Comparison of ENCODE assay signal across 22 cellular contexts in the genomic region with DNA sequence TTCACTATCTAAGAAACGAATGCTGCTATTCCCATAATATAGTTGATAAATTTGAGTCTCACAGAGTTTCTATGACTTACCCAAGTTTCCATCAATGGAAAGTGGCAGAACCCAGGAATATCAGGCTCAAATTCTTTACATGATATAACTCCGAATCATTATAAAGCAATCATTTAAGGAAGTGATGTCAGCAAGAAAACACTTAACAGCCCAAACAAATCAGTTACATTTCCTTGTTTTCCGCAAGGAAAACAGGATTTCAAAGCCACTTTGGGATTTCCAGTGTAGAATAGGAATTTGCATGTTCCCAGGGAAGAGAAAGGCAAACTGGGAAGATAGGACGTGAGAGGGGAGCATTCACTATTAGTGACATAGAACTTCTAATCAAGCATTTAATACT.
DNase-seq lines count a peak whose midpoint lies in the region; ATAC-seq, FAIRE-seq and TF ChIP-seq lines count a peak whose summit lies in the region.
"Had no signal": no experiment of that assay in that cellular context is flagged by ENCODE, and none has a peak within 500 bp of the region (broad histone marks: within the 10 kb centered on the region; RNA-seq: fewer than 3 reads in every experiment).

No MANE protein-coding gene starts in this region.

- H3K4me1 ChIP-seq in mesenchymal stem cell (ENCODE audit: control insufficient read depth, insufficient read depth, low read depth, low read length) (peaks cover 5% of the 10 kb centered on the region), kidney (ENCODE audit: control insufficient read depth in 1 of 2, insufficient read depth in 1 of 2, low read depth in 1 of 2, low read length in 2 of 2) (no peaks in the 10 kb centered on the region)
- H3K4me1 ChIP-seq in CD8-positive, alpha-beta memory T cell (ENCODE audit: insufficient read depth, low read length): no peaks in the 10 kb centered on the region
- H3K4me1 ChIP-seq: BE2C, HAP-1 had no signal

- H4K8ac ChIP-seq in mesenchymal stem cell (ENCODE audit: low read length): no peak overlapping the region

- no peaks in the 10 kb centered on the region for H3K27me3 Mint-ChIP-seq in HFFc6 (ENCODE audit: insufficient read depth)
- H3K27me3 Mint-ChIP-seq in endothelial cell (ENCODE audit: unreplicated experiment): no peaks in the 10 kb centered on the region
- H3K27me3 Mint-ChIP-seq in CD8-positive, alpha-beta memory T cell: no peaks in the 10 kb centered on the region

- CTCF ChIA-PET in CD8-positive, alpha-beta memory T cell (lab: Charles Lee): no interaction called here

- H3K9me3 Mint-ChIP-seq in HFFc6 (peaks cover 3% of the 10 kb centered on the region), endothelial cell (ENCODE audit: unreplicated experiment) (no peaks in the 10 kb centered on the region)
- peaks cover 0 to 5% (median 3%) of the 10 kb centered on the region in 5 donors for H3K9me3 Mint-ChIP-seq in CD8-positive, alpha-beta memory T cell
- H3K9me3 Mint-ChIP-seq: GM23338 had no signal

- H3K79me1 ChIP-seq in mesenchymal stem cell (replicated peaks; ENCODE audit: low read length, poor library complexity, severe bottlenecking): no peaks in the 10 kb centered on the region

- TF ChIP-seq CTCF in HFFc6 (IDR thresholded peaks at IDR 0.05) (no peak), endothelial cell (IDR thresholded peaks at IDR 0.05; ENCODE audit: unreplicated experiment) (no peak), kidney (IDR thresholded peaks at IDR 0.05; ENCODE audit: borderline replicate concordance, extremely low read depth, insufficient read depth) (no peak)

- intact Hi-C loops in kidney (cut with DNase I): no loop called here

- no peak for FAIRE-seq in kidney (lab: Jason Lieb, UNC)
- FAIRE-seq: GM18507 had no signal

- H3K14ac ChIP-seq in mesenchymal stem cell (ENCODE audit: low read length in 2 of 2): no peak overlapping the region

- no peak overlapping the region for H3K4ac ChIP-seq in mesenchymal stem cell (ENCODE audit: low read depth in 1 of 2, low read length in 2 of 2)

- H3K27me3 ChIP-seq in mesenchymal stem cell (ENCODE audit: control insufficient read depth in 1 of 2, insufficient read depth in 1 of 2, low read length in 2 of 2): no peaks in the 10 kb centered on the region
- H3K27me3 ChIP-seq in CD8-positive, alpha-beta memory T cell (ENCODE audit: insufficient read depth, low read length, poor library complexity, severe bottlenecking): no peaks in the 10 kb centered on the region
- H3K27me3 ChIP-seq: BE2C had no signal

- H3K36me3 Mint-ChIP-seq in HFFc6 (ENCODE audit: low read depth) (no peaks in the 10 kb centered on the region), endothelial cell (ENCODE audit: low read depth, unreplicated experiment) (no peaks in the 10 kb centered on the region)
- H3K36me3 Mint-ChIP-seq in CD8-positive, alpha-beta memory T cell: no peaks in the 10 kb centered on the region

- no peaks in the 10 kb centered on the region for H3K36me3 ChIP-seq in mesenchymal stem cell (ENCODE audit: control insufficient read depth in 1 of 2, insufficient read depth in 2 of 2, low read depth in 1 of 2, low read length in 2 of 2)
- H3K36me3 ChIP-seq in CD8-positive, alpha-beta memory T cell (ENCODE audit: insufficient read depth, low read length): no peaks in the 10 kb centered on the region
- no peaks in the 10 kb centered on the region for H3K36me3 ChIP-seq in kidney (ENCODE audit: control insufficient read depth in 1 of 2, insufficient read depth in 2 of 2, low read length in 2 of 2)
- H3K36me3 ChIP-seq: BE2C, HAP-1 had no signal

- no peak for ATAC-seq in GM19023 (IDR thresholded peaks at IDR 0.05; ENCODE audit: unreplicated experiment)
- ATAC-seq: GM23338 had no signal

- peak overlapping the region; percentile 79 for H3K27ac ChIP-seq in mesenchymal stem cell (ENCODE audit: low read length, poor library complexity, severe bottlenecking)
- H3K27ac ChIP-seq in CD8-positive, alpha-beta memory T cell (ENCODE audit: low read depth, low read length): no peak overlapping the region
- H3K27ac ChIP-seq in kidney (ENCODE audit: low read depth in 2 of 2, low read length in 2 of 2): no peak overlapping the region
- H3K27ac ChIP-seq: PC-9 had no signal

- no peak overlapping the region for H3K9ac ChIP-seq in mesenchymal stem cell (ENCODE audit: low read length)
- H3K9ac ChIP-seq in kidney (ENCODE audit: low read length in 2 of 2): no peak overlapping the region

- H2BK120ac ChIP-seq in mesenchymal stem cell (ENCODE audit: low read depth, low read length): no peak overlapping the region

- H3K4me1 Mint-ChIP-seq in HFFc6 (ENCODE audit: low read depth) (peaks cover 27% of the 10 kb centered on the region; the same call in 1 of the 2 replicates), endothelial cell (ENCODE audit: unreplicated experiment) (peaks cover 13% of the 10 kb centered on the region)
- H3K4me1 Mint-ChIP-seq in CD8-positive, alpha-beta memory T cell: no peaks in the 10 kb centered on the region
- H3K4me1 Mint-ChIP-seq: GM23338 had no signal

- H3K18ac ChIP-seq in mesenchymal stem cell (ENCODE audit: low read depth in 1 of 2, low read length in 2 of 2): no peak overlapping the region

- DNase-seq in HFFc6: no peak
- no peak for DNase-seq in endothelial cell (ENCODE audit: low spot score)
- no peak for DNase-seq in mesenchymal stem cell
- no peak for DNase-seq in CD8-positive, alpha-beta memory T cell
- no peak for DNase-seq in germinal center (ENCODE audit: low spot score)
- DNase-seq in kidney: no peak
- DNase-seq: BE2C, Calu3, DMS79 treated with DMSO at 0.1 percent for 48 hours, NCI-H1048, NCI-H1417, NCI-H1694, NCI-H2029 treated with DMSO at 0.1 percent for 48 hours, NCI-H526 treated with DMSO at 0.1 percent for 48 hours, PC-9, RPMI8226, SHP77 treated with DMSO at 0.1 percent for 48 hours had no signal

- no peak overlapping the region for H2AK5ac ChIP-seq in mesenchymal stem cell (ENCODE audit: low read length, severe bottlenecking)

- H3K4me3 ChIP-seq in mesenchymal stem cell (ENCODE audit: insufficient read depth in 1 of 2, low read depth in 1 of 2, low read length in 2 of 2) (no peak overlapping the region), kidney (ENCODE audit: low read length in 2 of 2) (no peak overlapping the region)
- no peak overlapping the region for H3K4me3 ChIP-seq in CD8-positive, alpha-beta memory T cell (ENCODE audit: low read length)
- H3K4me3 ChIP-seq: GM23338, HAP-1, PC-9 had no signal

- no peak overlapping the region for H3K4me3 Mint-ChIP-seq in HFFc6
- H3K4me3 Mint-ChIP-seq in endothelial cell (ENCODE audit: unreplicated experiment): no peak overlapping the region
- H3K4me3 Mint-ChIP-seq in CD8-positive, alpha-beta memory T cell: no peak overlapping the region
- H3K4me3 Mint-ChIP-seq: CD14-positive monocyte, GM23338 had no signal

- H3K9me3 ChIP-seq in mesenchymal stem cell (ENCODE audit: control insufficient read depth, low read length): no peaks in the 10 kb centered on the region
- H3K9me3 ChIP-seq in CD8-positive, alpha-beta memory T cell (ENCODE audit: low read length): no peaks in the 10 kb centered on the region
- no peaks in the 10 kb centered on the region for H3K9me3 ChIP-seq in kidney (ENCODE audit: control insufficient read depth in 1 of 2, low read length in 2 of 2)
- H3K9me3 ChIP-seq: BE2C, HAP-1 had no signal

- H2BK12ac ChIP-seq in mesenchymal stem cell (ENCODE audit: low read length in 2 of 2): no peak overlapping the region

- H3K4me2 ChIP-seq in mesenchymal stem cell (ENCODE audit: low read length, poor library complexity, severe bottlenecking): no peak overlapping the region
- H3K4me2 ChIP-seq: GM23338, PC-9 had no signal

- H3K23ac ChIP-seq in mesenchymal stem cell (ENCODE audit: low read length in 2 of 2): no peak overlapping the region

- H2AFZ ChIP-seq in mesenchymal stem cell (ENCODE audit: low read depth, low read length): no peak overlapping the region
- H2AFZ ChIP-seq: GM23338, PC-9 had no signal

- peak overlapping the region; percentile 74; the same call in 1 of the 2 replicates for H3K27ac Mint-ChIP-seq in HFFc6
- H3K27ac Mint-ChIP-seq in endothelial cell (ENCODE audit: unreplicated experiment): peak overlapping the region; percentile 67
- H3K27ac Mint-ChIP-seq in CD8-positive, alpha-beta memory T cell: no peak overlapping the region
- H3K27ac Mint-ChIP-seq: CD14-positive monocyte, GM23338 had no signal

- H2BK15ac ChIP-seq in mesenchymal stem cell (ENCODE audit: low read depth, poor library complexity, severe bottlenecking): no peak overlapping the region

- POLR2A ChIA-PET in CD8-positive, alpha-beta memory T cell (lab: Charles Lee): no interaction called here

- H4K91ac ChIP-seq in mesenchymal stem cell (ENCODE audit: low read length): no peak overlapping the region

- no CpG with 5 or more reads among the region's 4 CpGs for WGBS in mesenchymal stem cell

- H2BK5ac ChIP-seq in mesenchymal stem cell (ENCODE audit: low read depth, low read length, poor library complexity, severe bottlenecking): no peak overlapping the region

Comparison
In these comparisons a context has a peak if more than half of its experiments do, and no peak if none do; other contexts are left out.
1. H3K27ac Mint-ChIP-seq: peak in HFFc6 (single experiment) and endothelial cell (single experiment); none in CD8-positive, alpha-beta memory T cell (0 of 8).